Comparison of ENCODE assay signal across 8 cellular contexts in genomic region chr17:43673516-43674323, GRCh38. TPM values are rescaled to one million over a fixed set of nuclear protein-coding genes. Genes with fewer than 3 reads are reported as not detected.
A peak's percentile ranks its signal among the peaks of the same experiment; 100 is the strongest.
DNase-seq lines count a peak whose midpoint lies in the region; ATAC-seq and TF ChIP-seq lines count a peak whose summit lies in the region.

No MANE protein-coding gene starts in this region.

- peak; percentile 65 to 68 for ATAC-seq in CD4-positive, CD25-positive, alpha-beta regulatory T cell (ENCODE audit: low read depth in 2 of 2)
- ATAC-seq in natural killer cell treated with Interleukin-12 subunit alpha and Interleukin-12 subunit beta and Interleukin-15 and Interleukin-18, amount 100 ng/mL, for 72 hours: peak in 1 of 2 donors; percentile 41

- no peak overlapping the region for H3K4me3 ChIP-seq in CD4-positive, CD25-positive, alpha-beta regulatory T cell (ENCODE audit: low read depth, low read length)
- H3K4me3 ChIP-seq in esophagus muscularis mucosa: no peak overlapping the region

- no peaks in the 10 kb centered on the region for H3K36me3 Mint-ChIP-seq in CD4-positive, CD25-positive, alpha-beta regulatory T cell
- no peaks in the 10 kb centered on the region for H3K36me3 Mint-ChIP-seq in HFFc6 (ENCODE audit: low read depth)
- no peaks in the 10 kb centered on the region for H3K36me3 Mint-ChIP-seq in natural killer cell treated with Interleukin-12 subunit alpha and Interleukin-12 subunit beta and Interleukin-15 and Interleukin-18, amount 100 ng/mL, for 72 hours

- TF ChIP-seq POLR2A in esophagus muscularis mucosa (IDR thresholded peaks at IDR 0.05; ENCODE audit: low read depth): no peak

- TF ChIP-seq CTCF in HFFc6 (IDR thresholded peaks at IDR 0.05): peak; percentile 98
- peak; percentile 93 to 96 (median 94) for TF ChIP-seq CTCF in esophagus muscularis mucosa (IDR thresholded peaks at IDR 0.05)

- peaks cover 10% of the 10 kb centered on the region for H3K4me1 ChIP-seq in CD4-positive, CD25-positive, alpha-beta regulatory T cell (ENCODE audit: control insufficient read depth, insufficient read depth, low read length, poor library complexity, severe bottlenecking)
- H3K4me1 ChIP-seq in esophagus muscularis mucosa: peaks cover 13 to 26% (median 17%) of the 10 kb centered on the region in 4 donors

- H3K9me3 Mint-ChIP-seq in CD4-positive, CD25-positive, alpha-beta regulatory T cell: no peaks in the 10 kb centered on the region
- H3K9me3 Mint-ChIP-seq in HFFc6: no peaks in the 10 kb centered on the region
- no peaks in the 10 kb centered on the region for H3K9me3 Mint-ChIP-seq in natural killer cell treated with Interleukin-12 subunit alpha and Interleukin-12 subunit beta and Interleukin-15 and Interleukin-18, amount 100 ng/mL, for 72 hours

- H3K4me1 Mint-ChIP-seq in CD4-positive, CD25-positive, alpha-beta regulatory T cell: peaks cover 5 to 24% (median 13%) of the 10 kb centered on the region in 4 donors
- peaks cover 34% of the 10 kb centered on the region for H3K4me1 Mint-ChIP-seq in HFFc6 (ENCODE audit: low read depth)
- H3K4me1 Mint-ChIP-seq in natural killer cell treated with Interleukin-12 subunit alpha and Interleukin-12 subunit beta and Interleukin-15 and Interleukin-18, amount 100 ng/mL, for 72 hours (ENCODE audit: low read depth in 2 of 2): peaks cover 5 to 7% of the 10 kb centered on the region in 2 donors

- 58% methylated on average over 14 of the region's 14 CpGs for WGBS in esophagus muscularis mucosa

- H3K27ac ChIP-seq in CD4-positive, CD25-positive, alpha-beta regulatory T cell (ENCODE audit: insufficient read depth, low read length, poor library complexity, severe bottlenecking): no peak overlapping the region
- no peak overlapping the region for H3K27ac ChIP-seq in esophagus muscularis mucosa (replicated peaks in 1 of 4)

- no peaks in the 10 kb centered on the region for H3K9me3 ChIP-seq in CD4-positive, CD25-positive, alpha-beta regulatory T cell (ENCODE audit: control insufficient read depth in 2 of 2, low read length in 2 of 2)
- no peaks in the 10 kb centered on the region for H3K9me3 ChIP-seq in esophagus muscularis mucosa

- peak; percentile 52 to 75 (median 69) for DNase-seq in CD4-positive, CD25-positive, alpha-beta regulatory T cell
- DNase-seq in HFFc6 (peak; percentile 49), OCI-M1 (lab: John Stamatoyannopoulos, UW) (peak; percentile 87), activated T-cell treated with anti-CD3 and anti-CD28 coated beads for 24 hours (ENCODE audit: low read depth) (peak; percentile 62), esophagus muscularis mucosa (ENCODE audit: extremely low spot score) (peak; percentile 95), occipital lobe (lab: John Stamatoyannopoulos, UW) (no peak)
- DNase-seq in natural killer cell treated with Interleukin-12 subunit alpha and Interleukin-12 subunit beta and Interleukin-15 and Interleukin-18, amount 100 ng/mL, for 72 hours (ENCODE audit: low spot score): peak; percentile 67
- DNase-seq in stimulated activated naive CD4-positive, alpha-beta T cell treated with Interleukin-2 at 50 U/mL for 16 hours (lab: John Stamatoyannopoulos, UW): peak; percentile 60

- no peak overlapping the region for H3K27ac Mint-ChIP-seq in CD4-positive, CD25-positive, alpha-beta regulatory T cell
- H3K27ac Mint-ChIP-seq in HFFc6: no peak overlapping the region
- H3K27ac Mint-ChIP-seq in natural killer cell treated with Interleukin-12 subunit alpha and Interleukin-12 subunit beta and Interleukin-15 and Interleukin-18, amount 100 ng/mL, for 72 hours: no peak overlapping the region

- H3K36me3 ChIP-seq in CD4-positive, CD25-positive, alpha-beta regulatory T cell (ENCODE audit: control insufficient read depth, insufficient read depth, low read length): no peaks in the 10 kb centered on the region
- H3K36me3 ChIP-seq in esophagus muscularis mucosa: no peaks in the 10 kb centered on the region

- H3K27me3 Mint-ChIP-seq in CD4-positive, CD25-positive, alpha-beta regulatory T cell: peaks cover 4% of the 10 kb centered on the region
- H3K27me3 Mint-ChIP-seq in HFFc6 (ENCODE audit: insufficient read depth): peaks cover 11% of the 10 kb centered on the region
- peaks cover 9 to 13% of the 10 kb centered on the region in 2 donors for H3K27me3 Mint-ChIP-seq in natural killer cell treated with Interleukin-12 subunit alpha and Interleukin-12 subunit beta and Interleukin-15 and Interleukin-18, amount 100 ng/mL, for 72 hours

- no peak overlapping the region for H3K4me3 Mint-ChIP-seq in CD4-positive, CD25-positive, alpha-beta regulatory T cell
- H3K4me3 Mint-ChIP-seq in HFFc6: no peak overlapping the region
- H3K4me3 Mint-ChIP-seq in natural killer cell treated with Interleukin-12 subunit alpha and Interleukin-12 subunit beta and Interleukin-15 and Interleukin-18, amount 100 ng/mL, for 72 hours: no peak overlapping the region

- intact Hi-C loops in esophagus muscularis mucosa (cut with DNase I): no loop called here

- TF ChIP-seq EP300 in esophagus muscularis mucosa (IDR thresholded peaks at IDR 0.05): no peak

- H3K27me3 ChIP-seq in CD4-positive, CD25-positive, alpha-beta regulatory T cell (ENCODE audit: control insufficient read depth, insufficient read depth, low read length): no peaks in the 10 kb centered on the region
- H3K27me3 ChIP-seq in esophagus muscularis mucosa: no peaks in the 10 kb centered on the region

RNA-seq across cellular contexts. Expression of gene MEOX1, which starts 12.0 kb away (rescaled TPM):
- 15.3 TPM for total RNA-seq in CD4-positive, CD25-positive, alpha-beta regulatory T cell
- 10 to 100 TPM; 25.4 to 36.5 (median 32.1) TPM for polyA plus RNA-seq in CD4-positive, CD25-positive, alpha-beta regulatory T cell
- not detected for total RNA-seq in HFFc6 (2021; fragmentation: NEBNext Ultra II Directional; extraction: Animal tissue kit (Norgen Biotek cat#: 25700))
- total RNA-seq in esophagus muscularis mucosa (10 to 100 TPM in 3 of 4 donors, 1 to 10 TPM in 1; 6.6 to 16.1 (median 12.9) TPM), occipital lobe (not detected)
- not detected for total RNA-seq in natural killer cell treated with Interleukin-12 subunit alpha and Interleukin-12 subunit beta and Interleukin-15 and Interleukin-18, amount 100 ng/mL, for 72 hours
